ENCODE assay signal across 8 cellular contexts in genomic region chr5:77143998-77144836, GRCh38. TPM values are rescaled to one million over a fixed set of nuclear protein-coding genes. Genes with fewer than 3 reads are reported as not detected.
A peak's percentile ranks its signal among the peaks of the same experiment; 100 is the strongest.
DNase-seq lines count a peak whose midpoint lies in the region; ATAC-seq, FAIRE-seq and TF ChIP-seq lines count a peak whose summit lies in the region.

No MANE protein-coding gene starts in this region.

- peak; percentile 95 for TF ChIP-seq CTCF in BE2C (IDR thresholded peaks at IDR 0.05; ENCODE audit: low read depth, low read length)
- peak; percentile 79 to 81 for TF ChIP-seq CTCF in left lung (IDR thresholded peaks at IDR 0.05)

- FAIRE-seq in colon (lab: Jason Lieb, UNC): peak; percentile 36

- H3K27me3 ChIP-seq in BE2C: no peaks in the 10 kb centered on the region
- H3K27me3 ChIP-seq in left lung: no peaks in the 10 kb centered on the region

- no peak overlapping the region for H3K4me3 Mint-ChIP-seq in activated CD4-positive, alpha-beta T cell treated with anti-CD3 and anti-CD28 coated beads for 36 hours

- peak; percentile 79 for DNase-seq in BE2C
- peak; percentile 57 for DNase-seq in NCI-H345 treated with DMSO at 0.1 percent for 48 hours (lab: John Stamatoyannopoulos, UW; ENCODE audit: unreplicated experiment)
- peak; percentile 81 for DNase-seq in activated CD4-positive, alpha-beta T cell treated with anti-CD3 and anti-CD28 coated beads for 36 hours
- peak in 1 of 2 donors; percentile 73 for DNase-seq in left lung
- DNase-seq in stimulated activated CD4-positive, alpha-beta T cell treated with anti-CD3 and anti-CD28 coated beads, Interleukin-4, amount 100 ng/mL, for 4 hours: peak; percentile 43 to 45

- peaks cover 11% of the 10 kb centered on the region for H3K4me1 Mint-ChIP-seq in activated CD4-positive, alpha-beta T cell treated with anti-CD3 and anti-CD28 coated beads for 36 hours

- no peak overlapping the region for H3K27ac ChIP-seq in left lung

- CTCF ChIA-PET in activated CD4-positive, alpha-beta T cell treated with anti-CD3 and anti-CD28 coated beads for 36 hours (lab: Charles Lee): interaction anchor here (0.6 to 5.5 kb wide), 16 partner anchors 9 to 1881 kb away, joined by 3 to 39 read pairs (median 3); partner anchors contain the start of gene WDR41

- peak; percentile 59 for ATAC-seq in GM21423 (IDR thresholded peaks at IDR 0.05; ENCODE audit: unreplicated experiment)
- peak; percentile 66 for ATAC-seq in activated CD4-positive, alpha-beta T cell treated with anti-CD3 and anti-CD28 coated beads for 36 hours
- peak; percentile 96 for ATAC-seq in left lung
- no peak for ATAC-seq in HG03432 (IDR thresholded peaks at IDR 0.05; ENCODE audit: unreplicated experiment)

- no peak overlapping the region for H3K27ac Mint-ChIP-seq in activated CD4-positive, alpha-beta T cell treated with anti-CD3 and anti-CD28 coated beads for 36 hours

- no peaks in the 10 kb centered on the region for H3K9me3 ChIP-seq in BE2C
- no peaks in the 10 kb centered on the region for H3K9me3 ChIP-seq in left lung

- H3K36me3 ChIP-seq in BE2C (no peaks in the 10 kb centered on the region), left lung (no peaks in the 10 kb centered on the region)

- intact Hi-C loops in activated CD4-positive, alpha-beta T cell treated with anti-CD3 and anti-CD28 coated beads for 36 hours (cut with DNase I, micrococcal nuclease): loop anchor here (1.0 to 2.0 kb wide), 3 partner anchors 293 to 348 kb away; partner anchors contain the start of gene WDR41 (in 2 of the 2)
- intact Hi-C loops in left lung (cut with DNase I): no loop called here

- POLR2A ChIA-PET in activated CD4-positive, alpha-beta T cell treated with anti-CD3 and anti-CD28 coated beads for 36 hours (lab: Charles Lee): no interaction called here

- H3K4me1 ChIP-seq in BE2C (no peaks in the 10 kb centered on the region), left lung (peaks cover 0 to 13% of the 10 kb centered on the region in 2 donors)

- no peaks in the 10 kb centered on the region for H3K36me3 Mint-ChIP-seq in activated CD4-positive, alpha-beta T cell treated with anti-CD3 and anti-CD28 coated beads for 36 hours (ENCODE audit: low read depth)

- H3K4me3 ChIP-seq in BE2C (ENCODE audit: low read depth, low read length) (no peak overlapping the region), left lung (no peak overlapping the region)

- H3K9me3 Mint-ChIP-seq in activated CD4-positive, alpha-beta T cell treated with anti-CD3 and anti-CD28 coated beads for 36 hours (ENCODE audit: low read depth): no peaks in the 10 kb centered on the region

- H3K27me3 Mint-ChIP-seq in activated CD4-positive, alpha-beta T cell treated with anti-CD3 and anti-CD28 coated beads for 36 hours: peaks cover 6% of the 10 kb centered on the region

RNA-seq across cellular contexts. Expression of gene ZBED3, which starts 57.1 kb away (rescaled TPM):
- 10.6 TPM for polyA plus RNA-seq in BE2C (2012; ENCODE audit: insufficient read depth, insufficient read length, low read depth)
- total RNA-seq in activated CD4-positive, alpha-beta T cell treated with anti-CD3 and anti-CD28 coated beads for 36 hours: 1 to 10 TPM; 2.2 to 2.9 TPM
- 10 to 100 TPM; 11.9 to 13.6 TPM for total RNA-seq in left lung

Comparison
In these comparisons a context has a peak if more than half of its experiments do, and no peak if none do; other contexts are left out.
1. intact Hi-C loops: an anchor here in activated CD4-positive, alpha-beta T cell treated with anti-CD3 and anti-CD28 coated beads for 36 hours (1.0 to 2.0 kb wide); none called in left lung.